Comparison of ENCODE assay signal across 17 cellular contexts in the genomic region with DNA sequence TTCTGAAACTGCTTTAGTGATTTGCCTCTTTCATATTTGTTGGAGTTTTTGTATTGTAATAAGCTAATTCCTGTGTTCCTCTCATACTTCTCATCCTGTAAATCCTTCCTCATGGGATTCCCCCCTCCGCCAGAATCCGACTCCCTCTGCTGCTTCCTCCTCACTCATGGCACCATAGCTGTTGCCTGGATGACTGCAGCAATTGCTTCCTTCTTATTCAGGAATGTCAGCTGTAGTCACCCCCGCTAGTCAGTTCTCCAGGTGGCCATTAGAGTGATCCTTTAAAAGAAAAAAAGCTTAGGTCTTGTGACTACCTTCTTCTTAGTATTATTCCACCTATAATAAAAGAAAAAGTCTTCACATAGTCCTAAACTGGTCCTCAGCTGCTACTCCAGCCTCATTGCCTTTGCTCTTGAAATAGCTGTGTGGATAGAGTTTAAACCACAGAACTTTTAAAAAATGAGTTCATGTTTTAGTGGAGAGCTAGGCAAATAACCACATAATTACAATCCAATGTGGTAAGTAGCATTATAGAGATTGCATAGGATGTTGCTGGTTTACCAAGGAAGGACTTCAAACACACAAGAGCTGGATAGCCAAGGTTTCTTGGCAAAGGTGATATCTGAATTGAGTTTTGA.
A peak's percentile ranks its signal among the peaks of the same experiment; 100 is the strongest.
DNase-seq lines count a peak whose midpoint lies in the region; ATAC-seq and TF ChIP-seq lines count a peak whose summit lies in the region.
"Had no signal": no experiment of that assay in that cellular context is flagged by ENCODE, and none has a peak within 500 bp of the region (broad histone marks: within the 10 kb centered on the region; RNA-seq: fewer than 3 reads in every experiment).

No MANE protein-coding gene starts in this region.

- TF ChIP-seq CTCF in GM23338 (conservative IDR thresholded peaks at IDR 0.05; ENCODE audit: low read depth in 2 of 2): no peak; a peak in 1 of 4 replicates
- no peak for TF ChIP-seq CTCF in neural crest cell (conservative IDR thresholded peaks at IDR 0.05)
- TF ChIP-seq CTCF in foreskin fibroblast (IDR thresholded peaks at IDR 0.05; ENCODE audit: low read depth, low read length): no peak

- peak; percentile 98 for ATAC-seq in GM23338
- no peak for ATAC-seq in HG03571 (IDR thresholded peaks at IDR 0.05; ENCODE audit: unreplicated experiment)
- ATAC-seq: PC-3 had no signal

- H3K4me3 ChIP-seq in GM23338: no peak overlapping the region
- no peak overlapping the region for H3K4me3 ChIP-seq in foreskin fibroblast (ENCODE audit: low read depth in 1 of 2, low read length in 2 of 2)

- no peaks in the 10 kb centered on the region for H3K79me2 ChIP-seq in GM23338 (replicated peaks; ENCODE audit: insufficient read depth)

- H3K4me1 ChIP-seq in GM23338 (ENCODE audit: insufficient read depth): peaks cover 14% of the 10 kb centered on the region
- H3K4me1 ChIP-seq: BE2C had no signal

- H3K9me2 ChIP-seq in GM23338 (ENCODE audit: insufficient read depth): no peaks in the 10 kb centered on the region; the same call in 1 of the 2 replicates

- H3K27me3 ChIP-seq in GM23338 (ENCODE audit: insufficient read depth): no peaks in the 10 kb centered on the region
- H3K27me3 ChIP-seq: BE2C had no signal

- DNase-seq in GM23338 (ENCODE audit: low spot score): peak; percentile 84
- peak; percentile 45 for DNase-seq in amniotic epithelial cell (ENCODE audit: low read depth)
- DNase-seq in iPS DF 19.7 (ENCODE audit: low read depth, low spot score): peak; percentile 40
- no peak for DNase-seq in neural crest cell (ENCODE audit: low read depth, low spot score)
- DNase-seq in activated naive CD4-positive, alpha-beta T cell (lab: John Stamatoyannopoulos, UW): no peak
- no peak for DNase-seq in foreskin fibroblast
- DNase-seq: BE2C; CD8-positive, alpha-beta memory T cell; EL; HCEC 1CT; NCI-H1436; NCI-H2081 treated with DMSO at 0.1 percent for 48 hours; NCI-H226; NCI-H69; NK-92 treated with Interleukin-12 subunit alpha and Interleukin-12 subunit beta, amount 100 ng/mL, for 24 hours; PC-3 had no signal

- H3K4me2 ChIP-seq in GM23338: peak overlapping the region; percentile 30; the same call in 1 of the 2 replicates

- H3K4me1 Mint-ChIP-seq in GM23338 (peaks cover 13% of the 10 kb centered on the region), neural crest cell (peaks cover 14% of the 10 kb centered on the region)

- peak overlapping the region; percentile 68 for H3K27ac ChIP-seq in GM23338 (ENCODE audit: low read depth)

- H3F3A ChIP-seq in GM23338 (replicated peaks; ENCODE audit: low read depth): no peaks in the 10 kb centered on the region

- H3K9me3 Mint-ChIP-seq in GM23338 (no peaks in the 10 kb centered on the region), neural crest cell (no peaks in the 10 kb centered on the region)
- H3K9me3 Mint-ChIP-seq: CD8-positive, alpha-beta memory T cell had no signal

- H2AFZ ChIP-seq in GM23338: no peak overlapping the region

- peaks cover 4% of the 10 kb centered on the region for H3K27me3 Mint-ChIP-seq in GM23338 (ENCODE audit: insufficient read depth, low read depth, poor library complexity)
- no peaks in the 10 kb centered on the region for H3K27me3 Mint-ChIP-seq in neural crest cell (ENCODE audit: low read depth)
- H3K27me3 Mint-ChIP-seq: CD8-positive, alpha-beta memory T cell had no signal

- no peaks in the 10 kb centered on the region for H4K20me1 ChIP-seq in GM23338 (replicated peaks; ENCODE audit: insufficient read depth)

- H3K27ac Mint-ChIP-seq in GM23338 (peak overlapping the region; percentile 82), neural crest cell (ENCODE audit: unreplicated experiment) (peak overlapping the region; percentile 75)

- H3K4me3 Mint-ChIP-seq in GM23338: peak overlapping the region; percentile 13; the same call in 1 of the 3 replicates
- H3K4me3 Mint-ChIP-seq in neural crest cell: no peak overlapping the region
- H3K4me3 Mint-ChIP-seq: CD8-positive, alpha-beta memory T cell had no signal

- H3K36me3 ChIP-seq in GM23338 (ENCODE audit: insufficient read depth): peaks cover 11% of the 10 kb centered on the region; the same call in 1 of the 2 replicates

- H3K36me3 Mint-ChIP-seq in GM23338 (ENCODE audit: low read depth) (peaks cover 17% of the 10 kb centered on the region), neural crest cell (ENCODE audit: low read depth) (peaks cover 13% of the 10 kb centered on the region)

TF ChIP-seq in GM23338, 12 proteins besides CTCF, POLR2A, EP300 and RAD21:
- TF ChIP-seq, protein P1, sequence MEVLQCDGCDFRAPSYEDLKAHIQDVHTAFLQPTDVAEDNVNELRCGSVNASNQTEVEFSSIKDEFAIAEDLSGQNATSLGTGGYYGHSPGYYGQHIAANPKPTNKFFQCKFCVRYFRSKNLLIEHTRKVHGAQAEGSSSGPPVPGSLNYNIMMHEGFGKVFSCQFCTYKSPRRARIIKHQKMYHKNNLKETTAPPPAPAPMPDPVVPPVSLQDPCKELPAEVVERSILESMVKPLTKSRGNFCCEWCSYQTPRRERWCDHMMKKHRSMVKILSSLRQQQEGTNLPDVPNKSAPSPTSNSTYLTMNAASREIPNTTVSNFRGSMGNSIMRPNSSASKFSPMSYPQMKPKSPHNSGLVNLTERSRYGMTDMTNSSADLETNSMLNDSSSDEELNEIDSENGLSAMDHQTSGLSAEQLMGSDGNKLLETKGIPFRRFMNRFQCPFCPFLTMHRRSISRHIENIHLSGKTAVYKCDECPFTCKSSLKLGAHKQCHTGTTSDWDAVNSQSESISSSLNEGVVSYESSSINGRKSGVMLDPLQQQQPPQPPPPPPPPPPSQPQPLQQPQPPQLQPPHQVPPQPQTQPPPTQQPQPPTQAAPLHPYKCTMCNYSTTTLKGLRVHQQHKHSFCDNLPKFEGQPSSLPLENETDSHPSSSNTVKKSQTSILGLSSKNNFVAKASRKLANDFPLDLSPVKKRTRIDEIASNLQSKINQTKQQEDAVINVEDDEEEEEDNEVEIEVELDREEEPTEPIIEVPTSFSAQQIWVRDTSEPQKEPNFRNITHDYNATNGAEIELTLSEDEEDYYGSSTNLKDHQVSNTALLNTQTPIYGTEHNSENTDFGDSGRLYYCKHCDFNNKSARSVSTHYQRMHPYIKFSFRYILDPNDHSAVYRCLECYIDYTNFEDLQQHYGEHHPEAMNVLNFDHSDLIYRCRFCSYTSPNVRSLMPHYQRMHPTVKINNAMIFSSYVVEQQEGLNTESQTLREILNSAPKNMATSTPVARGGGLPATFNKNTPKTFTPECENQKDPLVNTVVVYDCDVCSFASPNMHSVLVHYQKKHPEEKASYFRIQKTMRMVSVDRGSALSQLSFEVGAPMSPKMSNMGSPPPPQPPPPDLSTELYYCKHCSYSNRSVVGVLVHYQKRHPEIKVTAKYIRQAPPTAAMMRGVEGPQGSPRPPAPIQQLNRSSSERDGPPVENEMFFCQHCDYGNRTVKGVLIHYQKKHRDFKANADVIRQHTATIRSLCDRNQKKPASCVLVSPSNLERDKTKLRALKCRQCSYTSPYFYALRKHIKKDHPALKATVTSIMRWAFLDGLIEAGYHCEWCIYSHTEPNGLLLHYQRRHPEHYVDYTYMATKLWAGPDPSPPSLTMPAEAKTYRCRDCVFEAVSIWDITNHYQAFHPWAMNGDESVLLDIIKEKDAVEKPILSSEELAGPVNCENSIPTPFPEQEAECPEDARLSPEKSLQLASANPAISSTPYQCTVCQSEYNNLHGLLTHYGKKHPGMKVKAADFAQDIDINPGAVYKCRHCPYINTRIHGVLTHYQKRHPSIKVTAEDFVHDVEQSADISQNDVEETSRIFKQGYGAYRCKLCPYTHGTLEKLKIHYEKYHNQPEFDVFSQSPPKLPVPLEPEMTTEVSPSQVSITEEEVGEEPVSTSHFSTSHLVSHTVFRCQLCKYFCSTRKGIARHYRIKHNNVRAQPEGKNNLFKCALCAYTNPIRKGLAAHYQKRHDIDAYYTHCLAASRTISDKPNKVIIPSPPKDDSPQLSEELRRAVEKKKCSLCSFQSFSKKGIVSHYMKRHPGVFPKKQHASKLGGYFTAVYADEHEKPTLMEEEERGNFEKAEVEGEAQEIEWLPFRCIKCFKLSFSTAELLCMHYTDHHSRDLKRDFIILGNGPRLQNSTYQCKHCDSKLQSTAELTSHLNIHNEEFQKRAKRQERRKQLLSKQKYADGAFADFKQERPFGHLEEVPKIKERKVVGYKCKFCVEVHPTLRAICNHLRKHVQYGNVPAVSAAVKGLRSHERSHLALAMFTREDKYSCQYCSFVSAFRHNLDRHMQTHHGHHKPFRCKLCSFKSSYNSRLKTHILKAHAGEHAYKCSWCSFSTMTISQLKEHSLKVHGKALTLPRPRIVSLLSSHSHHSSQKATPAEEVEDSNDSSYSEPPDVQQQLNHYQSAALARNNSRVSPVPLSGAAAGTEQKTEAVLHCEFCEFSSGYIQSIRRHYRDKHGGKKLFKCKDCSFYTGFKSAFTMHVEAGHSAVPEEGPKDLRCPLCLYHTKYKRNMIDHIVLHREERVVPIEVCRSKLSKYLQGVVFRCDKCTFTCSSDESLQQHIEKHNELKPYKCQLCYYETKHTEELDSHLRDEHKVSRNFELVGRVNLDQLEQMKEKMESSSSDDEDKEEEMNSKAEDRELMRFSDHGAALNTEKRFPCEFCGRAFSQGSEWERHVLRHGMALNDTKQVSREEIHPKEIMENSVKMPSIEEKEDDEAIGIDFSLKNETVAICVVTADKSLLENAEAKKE (CRISPR knock-in tag; IDR thresholded peaks at IDR 0.05): peak; percentile 93
- no peak for TF ChIP-seq ZNF331 (CRISPR knock-in tag; IDR thresholded peaks at IDR 0.05; ENCODE audit: low read depth)

Comparison
In these comparisons a context has a peak if more than half of its experiments do, and no peak if none do; other contexts are left out.
1. DNase-seq: peak in GM23338 (single experiment), amniotic epithelial cell (single experiment) and iPS DF 19.7 (single experiment); none in neural crest cell (single experiment), activated naive CD4-positive, alpha-beta T cell (0 of 4) and foreskin fibroblast (0 of 2).